ENCODE assay signal across 8 cellular contexts in genomic region chr2:157194097-157194688, GRCh38.
DNase-seq lines count a peak whose midpoint lies in the region; ATAC-seq and TF ChIP-seq lines count a peak whose summit lies in the region.

No MANE protein-coding gene starts in this region.

- H3K9ac ChIP-seq in KMS-11 = no peak overlapping the region

- no peaks in the 10 kb centered on the region for H3K27me3 Mint-ChIP-seq in nephron progenitor cell (ENCODE audit: low read depth, poor library complexity)

- H3K27ac ChIP-seq in KMS-11 = no peak overlapping the region

- H3K36me3 Mint-ChIP-seq in nephron progenitor cell (ENCODE audit: low read depth) = no peaks in the 10 kb centered on the region

- H3K4me3 Mint-ChIP-seq in nephron progenitor cell = no peak overlapping the region

- peak; percentile 49 for ATAC-seq in GM21786 (IDR thresholded peaks at IDR 0.05; ENCODE audit: unreplicated experiment)

- no peaks in the 10 kb centered on the region for H3K36me3 ChIP-seq in KMS-11 (ENCODE audit: insufficient read depth)

- no peaks in the 10 kb centered on the region for H3K9me3 Mint-ChIP-seq in nephron progenitor cell

- H4K20me1 ChIP-seq in KMS-11 (ENCODE audit: insufficient read depth) = no peaks in the 10 kb centered on the region

- H3K79me2 ChIP-seq in KMS-11 (ENCODE audit: insufficient read depth, low read depth) = no peaks in the 10 kb centered on the region

- no peaks in the 10 kb centered on the region for H3K27me3 ChIP-seq in KMS-11 (ENCODE audit: insufficient read depth, low read depth)

- H2AFZ ChIP-seq in KMS-11 (ENCODE audit: low read depth) = no peak overlapping the region

- DNase-seq in stimulated activated CD4-positive, alpha-beta T cell treated with anti-CD3 and anti-CD28 coated beads, Interleukin-15, amount 100 ng/mL, for 24 hours = peak; percentile 14
- DNase-seq in stimulated activated CD4-positive, alpha-beta T cell treated with anti-CD3 and anti-CD28 coated beads, Interleukin-1b, Interleukin-23, amount 100 ng/mL, for 48 hours = no peak
- DNase-seq in SHP77 treated with DMSO at 0.1 percent for 48 hours (lab: John Stamatoyannopoulos, UW) (peak; percentile 8), epithelial cell of esophagus (ENCODE audit: low read depth) (peak; percentile 68), nephron progenitor cell (peak; percentile 12), T-helper 9 cell (no peak)

- no peaks in the 10 kb centered on the region for H3K4me1 Mint-ChIP-seq in nephron progenitor cell

- H3K4me2 ChIP-seq in KMS-11 = peak overlapping the region; percentile 64

- TF ChIP-seq CTCF in KMS-11 (conservative IDR thresholded peaks at IDR 0.05; ENCODE audit: low read depth, low read length) (peak; percentile 96), epithelial cell of esophagus (IDR thresholded peaks at IDR 0.05; ENCODE audit: insufficient read depth, low read depth, low read length, missing control alignments) (peak; percentile 79), nephron progenitor cell (IDR thresholded peaks at IDR 0.05) (peak; percentile 77)

- H3K4me1 ChIP-seq in KMS-11 (ENCODE audit: low read depth, poor library complexity, severe bottlenecking) = peaks cover 44% of the 10 kb centered on the region

- no peak overlapping the region for H3K27ac Mint-ChIP-seq in nephron progenitor cell

- no peak overlapping the region for H3K4me3 ChIP-seq in KMS-11 (IDR thresholded peaks at IDR 0.05; ENCODE audit: insufficient read depth, low read depth, low read length)
- no peak overlapping the region for H3K4me3 ChIP-seq in epithelial cell of esophagus (ENCODE audit: low read length)

Comparison
In these comparisons a context has a peak if more than half of its experiments do, and no peak if none do; other contexts are left out.
1. DNase-seq: peak in stimulated activated CD4-positive, alpha-beta T cell treated with anti-CD3 and anti-CD28 coated beads, Interleukin-15, amount 100 ng/mL, for 24 hours (single experiment), SHP77 treated with DMSO at 0.1 percent for 48 hours (single experiment), epithelial cell of esophagus (single experiment) and nephron progenitor cell (single experiment); none in stimulated activated CD4-positive, alpha-beta T cell treated with anti-CD3 and anti-CD28 coated beads, Interleukin-1b, Interleukin-23, amount 100 ng/mL, for 48 hours (single experiment) and T-helper 9 cell (single experiment).
2. Peak in every context shown above with its lines, with median percentiles within 50 percentile points of each other: CTCF ChIP-seq.